Comparison of ENCODE assay signal across 8 cellular contexts in genomic region chr1:11013160-11013531, GRCh38. TPM values are rescaled to one million over a fixed set of nuclear protein-coding genes. Genes with fewer than 3 reads are reported as not detected.
DNase-seq lines count a peak whose midpoint lies in the region; ATAC-seq and TF ChIP-seq lines count a peak whose summit lies in the region.

No MANE protein-coding gene starts in this region.

- no peaks in the 10 kb centered on the region for H3K27me3 ChIP-seq in DND-41 (ENCODE audit: insufficient read depth, low read length, poor library complexity)
- H3K27me3 ChIP-seq in Karpas-422 (ENCODE audit: low read length): no peaks in the 10 kb centered on the region
- H3K27me3 ChIP-seq in naive thymus-derived CD4-positive, alpha-beta T cell (ENCODE audit: control insufficient read depth in 2 of 2, insufficient read depth in 2 of 2, low read length in 2 of 2): no peaks in the 10 kb centered on the region

- H3K27ac ChIP-seq in DND-41 (ENCODE audit: low read length) (peak overlapping the region; percentile 99), Karpas-422 (ENCODE audit: low read length) (no peak overlapping the region)
- peak overlapping the region; percentile 94 for H3K27ac ChIP-seq in naive thymus-derived CD4-positive, alpha-beta T cell (ENCODE audit: low read depth, low read length)

- H3K27ac Mint-ChIP-seq in naive thymus-derived CD4-positive, alpha-beta T cell: peak overlapping the region; percentile 81 to 98 (median 91)

- intact Hi-C loops in naive thymus-derived CD4-positive, alpha-beta T cell (cut with micrococcal nuclease): loop anchor here (2.0 to 10.0 kb wide), 5 partner anchors 86 to 1101 kb away; partner anchors contain the start of genes CTNNBIP1 (in 2 of the 2) and EXOSC10 (in 1 of the 2)

- peak overlapping the region; percentile 88 for H3K4me2 ChIP-seq in DND-41 (ENCODE audit: insufficient read depth, low read length)
- peak overlapping the region; percentile 97 for H3K4me2 ChIP-seq in Karpas-422 (ENCODE audit: low read depth, low read length, poor library complexity, severe bottlenecking)

- POLR2A ChIA-PET in naive thymus-derived CD4-positive, alpha-beta T cell (lab: Charles Lee): interaction anchor here (1.0 to 1.6 kb wide), 3 partner anchors 47 to 897 kb away, joined by 3 to 4 read pairs (median 3); partner anchors contain the start of genes MTOR and SRM

- H4K20me1 ChIP-seq in DND-41 (ENCODE audit: insufficient read depth, low read length): peaks cover 44% of the 10 kb centered on the region
- peaks cover 34% of the 10 kb centered on the region for H4K20me1 ChIP-seq in Karpas-422 (ENCODE audit: insufficient read depth, low read depth, low read length)

- H3K9ac ChIP-seq in DND-41 (ENCODE audit: low read depth, low read length) (peak overlapping the region; percentile 91), Karpas-422 (ENCODE audit: low read length) (peak overlapping the region; percentile 93)

- H2AFZ ChIP-seq in DND-41 (ENCODE audit: low read depth, low read length) (no peak overlapping the region), Karpas-422 (ENCODE audit: low read length) (no peak overlapping the region)

- no peaks in the 10 kb centered on the region for H3K9me2 ChIP-seq in Karpas-422 (replicated peaks; ENCODE audit: insufficient read depth, low read length)

- peaks cover 45% of the 10 kb centered on the region for H3K79me2 ChIP-seq in DND-41 (ENCODE audit: insufficient read depth, low read length)
- peaks cover 38% of the 10 kb centered on the region for H3K79me2 ChIP-seq in Karpas-422 (ENCODE audit: low read length)

- no peak for DNase-seq in DND-41
- DNase-seq in Karpas-422: no peak
- peak; percentile 62 for DNase-seq in choroid plexus epithelial cell (ENCODE audit: low read depth)
- DNase-seq in naive thymus-derived CD4-positive, alpha-beta T cell: no peak
- no peak for DNase-seq in NCI-H524 (lab: John Stamatoyannopoulos, UW)
- no peak for DNase-seq in anterior cingulate cortex (lab: John Stamatoyannopoulos, UW)
- no peak for DNase-seq in KG1 (lab: John Stamatoyannopoulos, UW)
- DNase-seq in GF-D8 (lab: John Stamatoyannopoulos, UW): no peak

- peak overlapping the region; percentile 86 to 96 (median 92) for H3K4me3 Mint-ChIP-seq in naive thymus-derived CD4-positive, alpha-beta T cell

- ATAC-seq in DND-41 (ENCODE audit: insufficient read depth, low read depth): peak; percentile 4; the same call in 2 of the 3 replicates
- no peak for ATAC-seq in naive thymus-derived CD4-positive, alpha-beta T cell

- no peaks in the 10 kb centered on the region for H3K9me3 Mint-ChIP-seq in naive thymus-derived CD4-positive, alpha-beta T cell

- peaks cover 43% of the 10 kb centered on the region for H3K4me1 ChIP-seq in DND-41 (ENCODE audit: insufficient read depth, low read length)
- H3K4me1 ChIP-seq in Karpas-422 (ENCODE audit: low read length): peaks cover 18% of the 10 kb centered on the region
- peaks cover 19 to 24% of the 10 kb centered on the region in 2 donors for H3K4me1 ChIP-seq in naive thymus-derived CD4-positive, alpha-beta T cell (ENCODE audit: control insufficient read depth in 2 of 2, insufficient read depth in 2 of 2, low read length in 2 of 2)

- H3K9me3 ChIP-seq in DND-41 (ENCODE audit: insufficient read depth, low read length, severe bottlenecking) (no peaks in the 10 kb centered on the region), Karpas-422 (ENCODE audit: low read length) (no peaks in the 10 kb centered on the region)
- H3K9me3 ChIP-seq in naive thymus-derived CD4-positive, alpha-beta T cell (ENCODE audit: control insufficient read depth in 2 of 3, low read length in 3 of 3): no peaks in the 10 kb centered on the region

- peak overlapping the region; percentile 80 for H3K4me3 ChIP-seq in DND-41 (ENCODE audit: low read depth in 1 of 2, low read length in 2 of 2)
- peak overlapping the region; percentile 77 for H3K4me3 ChIP-seq in Karpas-422 (ENCODE audit: low read length)
- peak overlapping the region; percentile 99 for H3K4me3 ChIP-seq in choroid plexus epithelial cell (ENCODE audit: low read depth, low read length)
- peak overlapping the region; percentile 74 for H3K4me3 ChIP-seq in naive thymus-derived CD4-positive, alpha-beta T cell (ENCODE audit: low read length)

- peaks cover 50% of the 10 kb centered on the region for H3K36me3 ChIP-seq in DND-41 (ENCODE audit: insufficient read depth, low read length)
- H3K36me3 ChIP-seq in Karpas-422 (ENCODE audit: insufficient read depth, low read length): peaks cover 36% of the 10 kb centered on the region
- peaks cover 16 to 46% (median 16%) of the 10 kb centered on the region in 3 experiments for H3K36me3 ChIP-seq in naive thymus-derived CD4-positive, alpha-beta T cell (ENCODE audit: control insufficient read depth in 2 of 3, insufficient read depth in 3 of 3, low read length in 3 of 3)

- no peaks in the 10 kb centered on the region for H3K27me3 Mint-ChIP-seq in naive thymus-derived CD4-positive, alpha-beta T cell

- CTCF ChIA-PET in naive thymus-derived CD4-positive, alpha-beta T cell (lab: Charles Lee): interaction anchor here (0.6 to 1.1 kb wide), 3 partner anchors 17 to 45 kb away, joined by 3 to 5 read pairs (median 4); no protein-coding TSS in a partner anchor

- peaks cover 17 to 39% (median 26%) of the 10 kb centered on the region in 7 donors for H3K4me1 Mint-ChIP-seq in naive thymus-derived CD4-positive, alpha-beta T cell

- TF ChIP-seq CTCF in DND-41 (IDR thresholded peaks at IDR 0.05; ENCODE audit: borderline replicate concordance, extremely low read depth, low read length, poor library complexity, severe bottlenecking) (no peak), choroid plexus epithelial cell (conservative IDR thresholded peaks at IDR 0.05; ENCODE audit: low read depth, low read length) (no peak)

- peaks cover under 1 to 23% (median 15%) of the 10 kb centered on the region in 5 donors for H3K36me3 Mint-ChIP-seq in naive thymus-derived CD4-positive, alpha-beta T cell

RNA-seq across cellular contexts. Expression of gene TARDBP, which starts 0.7 kb away (rescaled TPM):
- 63.8 and 98.8 TPM in 2 replicates for total RNA-seq in Karpas-422 (2014; rRNA removed; shearing (Covaris generic); ENCODE audit: low replicate concordance)
- total RNA-seq in naive thymus-derived CD4-positive, alpha-beta T cell: 100 to 1,000 TPM; 114 to 196 (median 174) TPM
- polyA plus RNA-seq in naive thymus-derived CD4-positive, alpha-beta T cell: 10 to 100 TPM; 55.0 to 80.4 TPM

RNA-seq across cellular contexts. Expression of gene MASP2, which starts 33.9 kb away (rescaled TPM):
- total RNA-seq in Karpas-422 (2014; rRNA removed; shearing (Covaris generic); ENCODE audit: low replicate concordance): not detected in 2 replicates
- total RNA-seq in naive thymus-derived CD4-positive, alpha-beta T cell: under 1 TPM in 1 of 5 experiments, not detected in 4; 0.72 TPM
- under 1 TPM in 1 of 2 donors, not detected in 1; 0.13 TPM for polyA plus RNA-seq in naive thymus-derived CD4-positive, alpha-beta T cell

RNA-seq across cellular contexts. Expression of gene SRM, which starts 46.7 kb away (rescaled TPM):
- total RNA-seq in Karpas-422 (2014; rRNA removed; shearing (Covaris generic); ENCODE audit: low replicate concordance): 50.3 and 54.0 TPM in 2 replicates
- total RNA-seq in naive thymus-derived CD4-positive, alpha-beta T cell: 100 to 1,000 TPM in 1 of 5 experiments, 10 to 100 TPM in 4; 30.9 to 116 (median 44.1) TPM
- 100 to 1,000 TPM in 1 of 2 donors, 10 to 100 TPM in 1; 75.6 to 128 TPM for polyA plus RNA-seq in naive thymus-derived CD4-positive, alpha-beta T cell
